In genomic region chr1:62407398-62408009, GRCh38 we compare ENCODE assay signal across 9 cellular contexts. TPM values are rescaled to one million over a fixed set of nuclear protein-coding genes. Genes with fewer than 3 reads are reported as not detected.
DNase-seq lines count a peak whose midpoint lies in the region; ATAC-seq, FAIRE-seq and TF ChIP-seq lines count a peak whose summit lies in the region.
"Had no signal": no experiment of that assay in that cellular context is flagged by ENCODE, and none has a peak within 500 bp of the region (broad histone marks: within the 10 kb centered on the region; RNA-seq: fewer than 3 reads in every experiment).

No MANE protein-coding gene starts in this region.

- no peaks in the 10 kb centered on the region for H3K4me1 Mint-ChIP-seq in CD4-positive, CD25-positive, alpha-beta regulatory T cell

- H3K27me3 Mint-ChIP-seq in CD4-positive, CD25-positive, alpha-beta regulatory T cell, result peaks cover 22% of the 10 kb centered on the region

- no peaks in the 10 kb centered on the region for H3K4me1 ChIP-seq in CD4-positive, CD25-positive, alpha-beta regulatory T cell (ENCODE audit: control insufficient read depth, insufficient read depth, low read length, poor library complexity, severe bottlenecking)
- H3K4me1 ChIP-seq in gastroesophageal sphincter (no peaks in the 10 kb centered on the region), psoas muscle (no peaks in the 10 kb centered on the region)
- H3K4me1 ChIP-seq: SJSA1 had no signal

- H3K9me3 Mint-ChIP-seq in CD4-positive, CD25-positive, alpha-beta regulatory T cell, result no peaks in the 10 kb centered on the region

- intact Hi-C loops in psoas muscle (cut with DNase I), result loop anchor here (1.0 to 5.0 kb wide), 2 partner anchors 230 to 232 kb away; no protein-coding TSS in a partner anchor

- TF ChIP-seq EP300 in gastroesophageal sphincter (IDR thresholded peaks at IDR 0.05), result no peak

- TF ChIP-seq POLR2A in gastroesophageal sphincter (IDR thresholded peaks at IDR 0.05), result no peak

- no peak overlapping the region for H3K27ac ChIP-seq in CD4-positive, CD25-positive, alpha-beta regulatory T cell (ENCODE audit: insufficient read depth, low read length, poor library complexity, severe bottlenecking)
- H3K27ac ChIP-seq in gastroesophageal sphincter (no peak overlapping the region), psoas muscle (no peak overlapping the region)
- H3K27ac ChIP-seq: SJSA1 had no signal

- peak in 1 of 2 donors; percentile 39 for ATAC-seq in CD4-positive, CD25-positive, alpha-beta regulatory T cell (ENCODE audit: low read depth in 2 of 2)
- ATAC-seq in GM19043 (IDR thresholded peaks at IDR 0.05; ENCODE audit: low read depth, unreplicated experiment) (peak; percentile 49), gastroesophageal sphincter (no peak), psoas muscle (no peak), GM21786 (IDR thresholded peaks at IDR 0.05; ENCODE audit: unreplicated experiment) (no peak)

- no peaks in the 10 kb centered on the region for H3K36me3 Mint-ChIP-seq in CD4-positive, CD25-positive, alpha-beta regulatory T cell

- peak; percentile 68 to 75 (median 70) for TF ChIP-seq CTCF in gastroesophageal sphincter (IDR thresholded peaks at IDR 0.05)
- TF ChIP-seq CTCF in psoas muscle (IDR thresholded peaks at IDR 0.05), result peak; percentile 77

- H3K27ac Mint-ChIP-seq in CD4-positive, CD25-positive, alpha-beta regulatory T cell, result no peak overlapping the region

- FAIRE-seq in TTC549 (lab: Jason Lieb, UNC), result peak; percentile 91

- H3K4me3 Mint-ChIP-seq in CD4-positive, CD25-positive, alpha-beta regulatory T cell, result no peak overlapping the region

- H3K36me3 ChIP-seq in CD4-positive, CD25-positive, alpha-beta regulatory T cell (ENCODE audit: control insufficient read depth, insufficient read depth, low read length), result no peaks in the 10 kb centered on the region
- no peaks in the 10 kb centered on the region for H3K36me3 ChIP-seq in gastroesophageal sphincter
- H3K36me3 ChIP-seq in psoas muscle (ENCODE audit: insufficient read depth in 1 of 2, low read depth in 1 of 2), result no peaks in the 10 kb centered on the region
- H3K36me3 ChIP-seq: SJSA1 had no signal

- no peaks in the 10 kb centered on the region for H3K27me3 ChIP-seq in CD4-positive, CD25-positive, alpha-beta regulatory T cell (ENCODE audit: control insufficient read depth, insufficient read depth, low read length)
- H3K27me3 ChIP-seq in gastroesophageal sphincter (no peaks in the 10 kb centered on the region), psoas muscle (ENCODE audit: insufficient read depth in 3 of 3, low read length in 2 of 3) (no peaks in the 10 kb centered on the region)
- H3K27me3 ChIP-seq: SJSA1 had no signal

- DNase-seq in CD4-positive, CD25-positive, alpha-beta regulatory T cell, result peak in 2 of 3 donors; percentile 54 to 56
- DNase-seq in NCI-H146 (lab: John Stamatoyannopoulos, UW) (peak; percentile 65), psoas muscle (no peak), GF-D8 (lab: John Stamatoyannopoulos, UW) (no peak)

- WGBS in gastroesophageal sphincter (ENCODE audit: low coverage in 1 of 2), 2 donors, result 0 to 72% methylated on average over 2 to 12 of the region's 12 CpGs
- WGBS in psoas muscle, 3 donors, result 66 to 75% (median 73%) methylated on average over 12 of the region's 12 CpGs

- no peak overlapping the region for H3K4me3 ChIP-seq in CD4-positive, CD25-positive, alpha-beta regulatory T cell (ENCODE audit: low read depth, low read length)
- H3K4me3 ChIP-seq in gastroesophageal sphincter, result no peak overlapping the region
- H3K4me3 ChIP-seq in psoas muscle, result no peak overlapping the region
- H3K4me3 ChIP-seq: SJSA1 had no signal

- H3K9me3 ChIP-seq in CD4-positive, CD25-positive, alpha-beta regulatory T cell (ENCODE audit: control insufficient read depth in 2 of 2, low read length in 2 of 2), result no peaks in the 10 kb centered on the region
- H3K9me3 ChIP-seq in gastroesophageal sphincter (no peaks in the 10 kb centered on the region), psoas muscle (no peaks in the 10 kb centered on the region)
- H3K9me3 ChIP-seq: SJSA1 had no signal

RNA-seq across cellular contexts. Expression of gene USP1, which starts 29.3 kb away (rescaled TPM):
- 36.6 TPM for total RNA-seq in CD4-positive, CD25-positive, alpha-beta regulatory T cell
- 10 to 100 TPM; 33.9 to 37.1 (median 35.5) TPM for polyA plus RNA-seq in CD4-positive, CD25-positive, alpha-beta regulatory T cell
- total RNA-seq in gastroesophageal sphincter (10 to 100 TPM; 23.0 to 39.9 (median 33.7) TPM), psoas muscle (10 to 100 TPM; 12.1 to 19.3 (median 15.1) TPM)
- 10 to 100 TPM in 1 of 3 donors, 1 to 10 TPM in 2; 8.4 to 19.3 (median 9.2) TPM for polyA plus RNA-seq in psoas muscle

Comparison
In these comparisons a context has a peak if more than half of its experiments do, and no peak if none do; other contexts are left out.
1. DNase-seq: peak in CD4-positive, CD25-positive, alpha-beta regulatory T cell (2 of 3) and NCI-H146 (single experiment); none in psoas muscle (0 of 2) and GF-D8 (single experiment).